ENCODE assay signal across 10 cellular contexts in genomic region chr4:139763205-139763604, GRCh38.
DNase-seq lines count a peak whose midpoint lies in the region; ATAC-seq and TF ChIP-seq lines count a peak whose summit lies in the region.
"Had no signal": no experiment of that assay in that cellular context is flagged by ENCODE, and none has a peak within 500 bp of the region (broad histone marks: within the 10 kb centered on the region; RNA-seq: fewer than 3 reads in every experiment).

No MANE protein-coding gene starts in this region.

- no peak overlapping the region for H3K9ac ChIP-seq in parathyroid adenoma

- POLR2A ChIA-PET in OCI-LY7 (lab: Charles Lee), result interaction anchor here (0.7 to 1.8 kb wide), 2 partner anchors 50 to 90 kb away, joined by 3 to 4 read pairs; no protein-coding TSS in a partner anchor

- peaks cover 5% of the 10 kb centered on the region for H3K27me3 Mint-ChIP-seq in glutamatergic neuron (ENCODE audit: unreplicated experiment)

- no TSS peak for BruUV-seq in OCI-LY7 (replicated peaks; lab: Mats Ljungman, UMichigan)

- TF ChIP-seq CTCF in BE2C (IDR thresholded peaks at IDR 0.05; ENCODE audit: low read depth, low read length) (no peak), OCI-LY7 (conservative IDR thresholded peaks at IDR 0.05; ENCODE audit: low read length) (no peak), glutamatergic neuron (IDR thresholded peaks at IDR 0.05; ENCODE audit: partially characterized antibody, unreplicated experiment) (no peak), parathyroid adenoma (IDR thresholded peaks at IDR 0.05) (no peak)

- DNase-seq in BE2C, result peak; percentile 77
- DNase-seq in OCI-LY7 (ENCODE audit: low spot score), result no peak
- peak; percentile 53 for DNase-seq in glutamatergic neuron
- DNase-seq in NCI-H1092 treated with DMSO at 0.1 percent for 48 hours (lab: John Stamatoyannopoulos, UW), result no peak
- DNase-seq in NAMALWA (ENCODE audit: low spot score), result no peak
- DNase-seq in stimulated activated CD4-positive, alpha-beta T cell treated with anti-CD3 and anti-CD28 coated beads, Interleukin-2, amount 100 ng/mL, for 24 hours, result no peak
- DNase-seq: aorta, Peyer's patch had no signal

- peaks cover 13% of the 10 kb centered on the region for H3K9me3 Mint-ChIP-seq in glutamatergic neuron (ENCODE audit: unreplicated experiment)

- H3K27ac Mint-ChIP-seq in glutamatergic neuron (ENCODE audit: unreplicated experiment), result peak overlapping the region; percentile 85

- H3K36me3 Mint-ChIP-seq in glutamatergic neuron (ENCODE audit: unreplicated experiment), result no peaks in the 10 kb centered on the region

- no peak for ATAC-seq in GM19328 (IDR thresholded peaks at IDR 0.05; ENCODE audit: unreplicated experiment)

- no peaks in the 10 kb centered on the region for H3K79me2 ChIP-seq in OCI-LY7 (ENCODE audit: insufficient read depth, low read depth, low read length)
- peaks cover 2% of the 10 kb centered on the region for H3K79me2 ChIP-seq in parathyroid adenoma

- H4K20me1 ChIP-seq in OCI-LY7 (ENCODE audit: insufficient read depth, low read length), result no peaks in the 10 kb centered on the region

- H3K4me2 ChIP-seq in OCI-LY7 (ENCODE audit: low read length), result peak overlapping the region; percentile 32
- no peak overlapping the region for H3K4me2 ChIP-seq in parathyroid adenoma (ENCODE audit: low read length)

- CTCF ChIA-PET in OCI-LY7 (lab: Charles Lee; ENCODE audit: unreplicated experiment), result no interaction called here

- H3K4me1 ChIP-seq in BE2C (peaks cover 50% of the 10 kb centered on the region), OCI-LY7 (ENCODE audit: insufficient read depth, low read length, poor library complexity, severe bottlenecking) (peaks cover 24% of the 10 kb centered on the region), parathyroid adenoma (peaks cover 4% of the 10 kb centered on the region)

- no peak overlapping the region for H3K27ac ChIP-seq in OCI-LY7 (ENCODE audit: low read depth, low read length, poor library complexity, severe bottlenecking)
- H3K27ac ChIP-seq in parathyroid adenoma, result peak overlapping the region; percentile 44

- H3K9me3 ChIP-seq in BE2C (no peaks in the 10 kb centered on the region), OCI-LY7 (ENCODE audit: low read length) (no peaks in the 10 kb centered on the region), parathyroid adenoma (ENCODE audit: control insufficient read depth, low read length) (no peaks in the 10 kb centered on the region)
- H3K9me3 ChIP-seq: Peyer's patch had no signal

- H2AFZ ChIP-seq in OCI-LY7 (ENCODE audit: low read length) (no peak overlapping the region), parathyroid adenoma (no peak overlapping the region)

- H3K27me3 ChIP-seq in BE2C (no peaks in the 10 kb centered on the region), parathyroid adenoma (ENCODE audit: control insufficient read depth, insufficient read depth, low read length) (no peaks in the 10 kb centered on the region)
- H3K27me3 ChIP-seq: Peyer's patch had no signal

- no peaks in the 10 kb centered on the region for H3K9me2 ChIP-seq in OCI-LY7 (ENCODE audit: insufficient read depth, low read length)

- peak overlapping the region; percentile 67 for H3K4me3 Mint-ChIP-seq in glutamatergic neuron (ENCODE audit: unreplicated experiment)

- H3K4me3 ChIP-seq in BE2C (ENCODE audit: low read depth, low read length) (no peak overlapping the region; the same call in 1 of the 2 replicates), OCI-LY7 (ENCODE audit: low read depth, low read length, poor library complexity, severe bottlenecking) (no peak overlapping the region), parathyroid adenoma (ENCODE audit: low read depth, low read length) (peak overlapping the region; percentile 22)
- H3K4me3 ChIP-seq: Peyer's patch had no signal

- H3K36me3 ChIP-seq in BE2C (no peaks in the 10 kb centered on the region), OCI-LY7 (ENCODE audit: insufficient read depth, low read length) (no peaks in the 10 kb centered on the region), parathyroid adenoma (ENCODE audit: control insufficient read depth, insufficient read depth, low read length) (no peaks in the 10 kb centered on the region)
- H3K36me3 ChIP-seq: Peyer's patch had no signal

- intact Hi-C loops in OCI-LY7 (cut with micrococcal nuclease; ENCODE audit: unreplicated experiment), result no loop called here

- H3K4me1 Mint-ChIP-seq in glutamatergic neuron (ENCODE audit: low read depth, unreplicated experiment), result peaks cover 57% of the 10 kb centered on the region

Comparison
In these comparisons a context has a peak if more than half of its experiments do, and no peak if none do; other contexts are left out.
1. DNase-seq: peak in BE2C (single experiment) and glutamatergic neuron (single experiment); none in OCI-LY7 (single experiment), NCI-H1092 treated with DMSO at 0.1 percent for 48 hours (single experiment), NAMALWA (single experiment) and stimulated activated CD4-positive, alpha-beta T cell treated with anti-CD3 and anti-CD28 coated beads, Interleukin-2, amount 100 ng/mL, for 24 hours (0 of 2).